8 cellular contexts compared by ENCODE assay signal in the genomic region with DNA sequence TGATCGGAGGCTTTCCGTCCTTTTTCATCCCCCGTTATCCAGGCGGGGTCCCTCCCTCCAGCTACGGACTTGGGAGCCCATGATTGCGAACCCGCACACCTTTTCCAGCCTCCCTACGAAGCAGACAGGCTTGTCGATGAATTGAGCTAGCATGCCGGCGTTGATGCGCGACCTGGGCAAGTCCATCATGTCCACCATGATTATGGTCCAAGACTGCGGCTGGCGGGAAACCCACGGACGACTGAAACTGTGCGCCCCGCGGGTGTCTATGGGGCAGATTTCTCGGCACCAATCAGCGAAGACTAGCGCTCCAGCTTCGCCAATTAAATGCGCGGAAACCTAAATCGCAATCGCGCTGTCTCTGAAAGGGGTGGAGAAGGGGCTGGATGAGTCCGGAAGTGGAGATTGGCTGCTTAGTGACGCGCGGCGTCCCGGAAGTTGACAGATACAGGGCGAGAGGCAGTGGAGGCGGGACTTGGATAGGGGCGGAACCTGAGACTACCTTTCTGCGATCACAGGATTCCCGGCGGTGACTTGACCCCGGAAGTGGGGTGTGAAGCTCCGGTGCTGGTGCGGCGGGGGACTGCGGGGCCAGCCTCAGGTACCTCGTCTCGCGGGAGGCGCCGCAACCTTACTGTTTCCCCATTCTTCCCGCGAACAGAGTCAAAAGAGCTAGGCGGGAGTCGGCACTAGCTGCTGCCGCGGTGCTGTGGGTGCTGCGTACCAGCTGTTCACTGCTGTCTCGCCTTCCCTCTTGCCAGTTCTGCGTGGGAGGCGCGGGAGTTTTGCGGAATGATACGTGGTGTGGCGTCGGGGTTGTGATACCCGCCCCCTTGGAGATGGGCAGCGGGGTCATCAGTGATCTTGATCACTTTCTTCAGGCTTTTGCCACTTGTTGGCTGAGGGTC.
DNase-seq lines count a peak whose midpoint lies in the region; ATAC-seq, FAIRE-seq and TF ChIP-seq lines count a peak whose summit lies in the region.

TSS of gene UMAD1 (plus strand) at position 532 of the 908 bp plus-strand sequence. CDS start 32,620 bp downstream, outside the sequence.

- peak; percentile 89 for FAIRE-seq in islet of Langerhans (lab: Jason Lieb, UNC)

- ATAC-seq in GM19035 (IDR thresholded peaks at IDR 0.05; ENCODE audit: unreplicated experiment), result peak; percentile 97
- ATAC-seq in HG03354 (IDR thresholded peaks at IDR 0.05; ENCODE audit: poor library complexity, severe bottlenecking, unreplicated experiment), result peak; percentile 98
- peak; percentile 96 for ATAC-seq in activated CD4-positive, CD25-positive, alpha-beta regulatory T cell treated with anti-CD3 and anti-CD28 coated beads, Interleukin-2, amount 50 U/mL, for 24 hours

- DNase-seq in AG09319 (ENCODE audit: extremely low read depth, low read depth) (peak; percentile 94), NCI-H446 treated with DMSO at 0.1 percent for 48 hours (lab: John Stamatoyannopoulos, UW) (peak; percentile 99), cerebellar cortex (ENCODE audit: low spot score) (peak; percentile 100)
- DNase-seq in stimulated activated CD4-positive, alpha-beta T cell treated with anti-CD3 and anti-CD28 coated beads, Interleukin-12 subunit alpha, Interleukin-12 subunit beta, amount 100 ng/mL, for 4 hours, result peak; percentile 92

- no peak for TF ChIP-seq CTCF in AG09319 (IDR thresholded peaks at IDR 0.05; ENCODE audit: low read depth, low read length)

Comparison
In these comparisons a context has a peak if more than half of its experiments do, and no peak if none do; other contexts are left out.
1. Peak in every context shown above with its lines: DNase-seq and ATAC-seq.